18 cellular contexts compared by ENCODE assay signal in genomic region chr1:220121791-220122530, GRCh38. TPM values are rescaled to one million over a fixed set of nuclear protein-coding genes. Genes with fewer than 3 reads are reported as not detected.
DNase-seq lines count a peak whose midpoint lies in the region; ATAC-seq and TF ChIP-seq lines count a peak whose summit lies in the region.
"Had no signal": no experiment of that assay in that cellular context is flagged by ENCODE, and none has a peak within 500 bp of the region (broad histone marks: within the 10 kb centered on the region; RNA-seq: fewer than 3 reads in every experiment).

No MANE protein-coding gene starts in this region.

- no peak overlapping the region for H3K4me3 Mint-ChIP-seq in activated T-helper 2 cell treated with anti-CD3 and anti-CD28 coated beads, Interferon-gamma antibody, Interleukin-2, Interleukin-4, amounts not matched to agents 10 μg/mL and 5 μg/mL and 100 μg/mL, durations not matched to agents 14 hours and 24 hours and 36 hours (ENCODE audit: low read depth)
- H3K4me3 Mint-ChIP-seq in memory B cell, result no peak overlapping the region

- H3K27me3 ChIP-seq in right atrium auricular region (no peaks in the 10 kb centered on the region), aorta (ENCODE audit: control insufficient read depth in 1 of 2, insufficient read depth in 2 of 2, low read length in 1 of 2) (no peaks in the 10 kb centered on the region), gastrocnemius medialis (no peaks in the 10 kb centered on the region)
- H3K27me3 ChIP-seq: dorsolateral prefrontal cortex, ovary, thyroid gland had no signal

- 41 to 47% methylated on average over 8 of the region's 8 CpGs for WGBS in aorta, 2 donors

- TF ChIP-seq CTCF in right atrium auricular region (IDR thresholded peaks at IDR 0.05) (no peak), gastrocnemius medialis (IDR thresholded peaks at IDR 0.05 in 4 of 5, conservative IDR thresholded peaks at IDR 0.05 in 1 of 5) (no peak)

- H3K36me3 ChIP-seq in right atrium auricular region, result peaks cover 3% of the 10 kb centered on the region
- H3K36me3 ChIP-seq in aorta (ENCODE audit: control insufficient read depth in 1 of 2, insufficient read depth in 2 of 2, low read length in 1 of 2), result no peaks in the 10 kb centered on the region
- H3K36me3 ChIP-seq in gastrocnemius medialis, result peaks cover 0 to 9% of the 10 kb centered on the region in 2 donors
- H3K36me3 ChIP-seq: ovary had no signal

- H3K4me1 Mint-ChIP-seq in activated T-helper 2 cell treated with anti-CD3 and anti-CD28 coated beads, Interferon-gamma antibody, Interleukin-2, Interleukin-4, amounts not matched to agents 10 μg/mL and 5 μg/mL and 100 μg/mL, durations not matched to agents 14 hours and 24 hours and 36 hours (ENCODE audit: low read depth), result peaks cover 11% of the 10 kb centered on the region
- H3K4me1 Mint-ChIP-seq in memory B cell, result peaks cover 5% of the 10 kb centered on the region

- H3K27ac ChIP-seq in right atrium auricular region (no peak overlapping the region), aorta (ENCODE audit: low read depth in 1 of 2, low read length in 2 of 2) (peak overlapping the region; percentile 43 to 58), gastrocnemius medialis (no peak overlapping the region)
- H3K27ac ChIP-seq: ovary, thyroid gland had no signal

- H3K9me3 ChIP-seq in right atrium auricular region, result no peaks in the 10 kb centered on the region
- H3K9me3 ChIP-seq in aorta (ENCODE audit: control insufficient read depth, low read length), result no peaks in the 10 kb centered on the region
- no peaks in the 10 kb centered on the region for H3K9me3 ChIP-seq in gastrocnemius medialis
- H3K9me3 ChIP-seq: ovary, thyroid gland had no signal

- DNase-seq in left ventricle myocardium superior (no peak), right atrium auricular region (ENCODE audit: low spot score) (no peak), memory B cell (ENCODE audit: low spot score in 2 of 2) (no peak), aorta (no peak), gastrocnemius medialis (no peak), COLO668 (lab: John Stamatoyannopoulos, UW; ENCODE audit: unreplicated experiment) (no peak), NCI-H1092 treated with DMSO at 0.1 percent for 48 hours (lab: John Stamatoyannopoulos, UW) (no peak)
- no peak for DNase-seq in activated T-helper 2 cell treated with anti-CD3 and anti-CD28 coated beads, Interferon-gamma antibody, Interleukin-2, Interleukin-4, amounts not matched to agents 10 μg/mL and 5 μg/mL and 100 μg/mL, durations not matched to agents 14 hours and 24 hours and 36 hours (ENCODE audit: low spot score)
- DNase-seq: activated CD4-positive, alpha-beta T cell treated with anti-CD3 and anti-CD28 coated beads for 1 hour; activated T-cell treated with anti-CD3 and anti-CD28 coated beads, Interleukin-2, amount 50 U/mL, for 48 hours; DMS79; dorsolateral prefrontal cortex; mesendoderm; NCI-H1048; NCI-H2227 treated with DMSO at 0.1 percent for 48 hours; ovary; stimulated activated CD4-positive, alpha-beta T cell treated with anti-CD3 and anti-CD28 coated beads, Interleukin-15, amount 100 ng/mL, for 24 hours; thyroid gland had no signal

- H3K4me1 ChIP-seq in right atrium auricular region, result peaks cover 0 to 4% of the 10 kb centered on the region in 2 donors
- no peaks in the 10 kb centered on the region for H3K4me1 ChIP-seq in aorta (ENCODE audit: control insufficient read depth in 1 of 2, insufficient read depth in 2 of 2, low read length in 2 of 2)
- no peaks in the 10 kb centered on the region for H3K4me1 ChIP-seq in gastrocnemius medialis
- H3K4me1 ChIP-seq: thyroid gland had no signal

- peak; percentile 50 for ATAC-seq in left ventricle myocardium superior
- no peak for ATAC-seq in memory B cell (ENCODE audit: low read depth)
- peak; percentile 84 for ATAC-seq in aorta (ENCODE audit: low FRiP score)
- no peak for ATAC-seq in gastrocnemius medialis

- no peak for TF ChIP-seq POLR2A in gastrocnemius medialis (IDR thresholded peaks at IDR 0.05)

- in situ Hi-C loops in gastrocnemius medialis (cut with MboI; ENCODE audit: low sequenced_read_pairs in 4 of 4), result no loop called here

- peak overlapping the region; percentile 27 for H3K27ac Mint-ChIP-seq in activated T-helper 2 cell treated with anti-CD3 and anti-CD28 coated beads, Interferon-gamma antibody, Interleukin-2, Interleukin-4, amounts not matched to agents 10 μg/mL and 5 μg/mL and 100 μg/mL, durations not matched to agents 14 hours and 24 hours and 36 hours
- peak overlapping the region; percentile 53 for H3K27ac Mint-ChIP-seq in memory B cell

- peaks cover 25% of the 10 kb centered on the region for H3K36me3 Mint-ChIP-seq in activated T-helper 2 cell treated with anti-CD3 and anti-CD28 coated beads, Interferon-gamma antibody, Interleukin-2, Interleukin-4, amounts not matched to agents 10 μg/mL and 5 μg/mL and 100 μg/mL, durations not matched to agents 14 hours and 24 hours and 36 hours (ENCODE audit: low read depth)
- peaks cover 14% of the 10 kb centered on the region for H3K36me3 Mint-ChIP-seq in memory B cell

- no peaks in the 10 kb centered on the region for H3K9me3 Mint-ChIP-seq in activated T-helper 2 cell treated with anti-CD3 and anti-CD28 coated beads, Interferon-gamma antibody, Interleukin-2, Interleukin-4, amounts not matched to agents 10 μg/mL and 5 μg/mL and 100 μg/mL, durations not matched to agents 14 hours and 24 hours and 36 hours
- H3K9me3 Mint-ChIP-seq in memory B cell, result no peaks in the 10 kb centered on the region

- intact Hi-C loops in left ventricle myocardium superior (cut with micrococcal nuclease), result no loop called here
- intact Hi-C loops in activated T-helper 2 cell treated with anti-CD3 and anti-CD28 coated beads, Interferon-gamma antibody, Interleukin-2, Interleukin-4, amounts not matched to agents 10 μg/mL and 5 μg/mL and 100 μg/mL, durations not matched to agents 14 hours and 24 hours and 36 hours (cut with micrococcal nuclease), result no loop called here
- intact Hi-C loops in aorta (cut with DNase I), result no loop called here
- intact Hi-C loops in gastrocnemius medialis (cut with DNase I; ENCODE audit: low total_unique reads), result no loop called here

- H3K4me3 ChIP-seq in right atrium auricular region (no peak overlapping the region), aorta (ENCODE audit: low read length in 2 of 2) (no peak overlapping the region), gastrocnemius medialis (no peak overlapping the region)
- H3K4me3 ChIP-seq: dorsolateral prefrontal cortex, ovary, thyroid gland had no signal

- H3K27me3 Mint-ChIP-seq in activated T-helper 2 cell treated with anti-CD3 and anti-CD28 coated beads, Interferon-gamma antibody, Interleukin-2, Interleukin-4, amounts not matched to agents 10 μg/mL and 5 μg/mL and 100 μg/mL, durations not matched to agents 14 hours and 24 hours and 36 hours (ENCODE audit: low read depth), result no peaks in the 10 kb centered on the region
- H3K27me3 Mint-ChIP-seq in memory B cell, result no peaks in the 10 kb centered on the region

RNA-seq across cellular contexts. Expression of gene IARS2, which starts 28.0 kb away (rescaled TPM):
- 92.0 TPM for total RNA-seq in left ventricle myocardium superior
- 10 to 100 TPM; 44.2 to 71.3 TPM for total RNA-seq in right atrium auricular region
- 87.8 and 89.1 TPM in 2 replicates for total RNA-seq in activated T-helper 2 cell treated with anti-CD3 and anti-CD28 coated beads, Interferon-gamma antibody, Interleukin-2, Interleukin-4, amounts not matched to agents 10 μg/mL and 5 μg/mL and 100 μg/mL, durations not matched to agents 14 hours and 24 hours and 36 hours
- total RNA-seq in aorta, result 10 to 100 TPM; 46.0 to 54.5 TPM
- polyA plus RNA-seq in aorta, result 10 to 100 TPM; 17.0 to 36.1 TPM
- 10 to 100 TPM; 64.7 to 83.6 (median 74.6) TPM for total RNA-seq in gastrocnemius medialis

RNA-seq across cellular contexts. Expression of gene BPNT1, which starts 32.4 kb away (rescaled TPM):
- total RNA-seq in left ventricle myocardium superior (17.6 TPM), right atrium auricular region (10 to 100 TPM; 14.4 to 20.3 TPM), aorta (10 to 100 TPM; 18.3 to 20.0 TPM), gastrocnemius medialis (10 to 100 TPM in 1 of 4 donors, 1 to 10 TPM in 3; 5.2 to 27.5 (median 9.2) TPM)
- 29.8 and 30.6 TPM in 2 replicates for total RNA-seq in activated T-helper 2 cell treated with anti-CD3 and anti-CD28 coated beads, Interferon-gamma antibody, Interleukin-2, Interleukin-4, amounts not matched to agents 10 μg/mL and 5 μg/mL and 100 μg/mL, durations not matched to agents 14 hours and 24 hours and 36 hours
- 10 to 100 TPM; 19.4 to 19.9 TPM for polyA plus RNA-seq in aorta

Comparison
In these comparisons a context has a peak if more than half of its experiments do, and no peak if none do; other contexts are left out.
1. ATAC-seq: peak in left ventricle myocardium superior (single experiment) and aorta (single experiment); none in memory B cell (single experiment) and gastrocnemius medialis (0 of 2).
2. H3K27ac ChIP-seq: peak in aorta (2 of 2); none in right atrium auricular region (0 of 2) and gastrocnemius medialis (0 of 4).